1 cellular context compared by ENCODE assay signal in the genomic region with DNA sequence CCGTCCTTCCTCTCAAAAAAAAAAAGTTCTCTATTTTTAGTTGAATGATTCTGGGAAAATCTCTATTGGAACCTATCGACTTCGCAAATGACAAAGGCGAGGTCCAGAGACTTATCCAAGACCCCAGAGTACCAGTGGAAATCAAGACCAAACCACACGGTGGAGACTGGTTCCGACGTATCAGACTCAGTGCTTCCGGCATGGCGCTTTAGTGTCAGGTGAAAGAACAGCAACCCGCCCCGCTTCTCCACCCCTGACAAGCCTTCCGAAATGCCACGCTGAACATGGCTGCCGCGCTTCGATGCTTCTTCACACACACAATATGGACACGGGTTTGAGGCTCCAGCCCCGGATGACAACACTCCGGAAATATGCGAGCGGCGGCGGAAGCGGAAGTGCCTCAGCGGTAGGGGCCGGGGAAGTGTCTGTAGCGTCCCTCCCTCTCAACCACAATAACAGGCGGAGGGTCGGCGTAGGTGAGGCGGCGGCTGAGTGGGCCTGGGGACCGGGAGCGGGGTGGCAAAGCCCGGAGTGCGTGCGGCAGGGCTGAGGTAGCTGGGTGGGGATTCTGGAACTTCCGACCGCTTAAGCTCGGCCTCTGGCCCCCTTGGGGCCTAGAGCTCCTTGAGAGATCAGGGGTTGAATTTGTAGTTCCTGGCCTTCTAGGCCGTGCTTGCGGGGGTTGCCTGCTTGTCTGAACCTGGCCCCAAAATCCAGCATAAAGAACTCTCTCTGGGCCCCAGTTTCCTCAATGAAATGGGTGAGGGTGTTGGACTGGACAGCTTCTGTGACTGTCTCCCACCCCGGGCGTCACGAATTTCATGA.
TF ChIP-seq lines count a peak whose summit lies in the region.

A gene with protein sequence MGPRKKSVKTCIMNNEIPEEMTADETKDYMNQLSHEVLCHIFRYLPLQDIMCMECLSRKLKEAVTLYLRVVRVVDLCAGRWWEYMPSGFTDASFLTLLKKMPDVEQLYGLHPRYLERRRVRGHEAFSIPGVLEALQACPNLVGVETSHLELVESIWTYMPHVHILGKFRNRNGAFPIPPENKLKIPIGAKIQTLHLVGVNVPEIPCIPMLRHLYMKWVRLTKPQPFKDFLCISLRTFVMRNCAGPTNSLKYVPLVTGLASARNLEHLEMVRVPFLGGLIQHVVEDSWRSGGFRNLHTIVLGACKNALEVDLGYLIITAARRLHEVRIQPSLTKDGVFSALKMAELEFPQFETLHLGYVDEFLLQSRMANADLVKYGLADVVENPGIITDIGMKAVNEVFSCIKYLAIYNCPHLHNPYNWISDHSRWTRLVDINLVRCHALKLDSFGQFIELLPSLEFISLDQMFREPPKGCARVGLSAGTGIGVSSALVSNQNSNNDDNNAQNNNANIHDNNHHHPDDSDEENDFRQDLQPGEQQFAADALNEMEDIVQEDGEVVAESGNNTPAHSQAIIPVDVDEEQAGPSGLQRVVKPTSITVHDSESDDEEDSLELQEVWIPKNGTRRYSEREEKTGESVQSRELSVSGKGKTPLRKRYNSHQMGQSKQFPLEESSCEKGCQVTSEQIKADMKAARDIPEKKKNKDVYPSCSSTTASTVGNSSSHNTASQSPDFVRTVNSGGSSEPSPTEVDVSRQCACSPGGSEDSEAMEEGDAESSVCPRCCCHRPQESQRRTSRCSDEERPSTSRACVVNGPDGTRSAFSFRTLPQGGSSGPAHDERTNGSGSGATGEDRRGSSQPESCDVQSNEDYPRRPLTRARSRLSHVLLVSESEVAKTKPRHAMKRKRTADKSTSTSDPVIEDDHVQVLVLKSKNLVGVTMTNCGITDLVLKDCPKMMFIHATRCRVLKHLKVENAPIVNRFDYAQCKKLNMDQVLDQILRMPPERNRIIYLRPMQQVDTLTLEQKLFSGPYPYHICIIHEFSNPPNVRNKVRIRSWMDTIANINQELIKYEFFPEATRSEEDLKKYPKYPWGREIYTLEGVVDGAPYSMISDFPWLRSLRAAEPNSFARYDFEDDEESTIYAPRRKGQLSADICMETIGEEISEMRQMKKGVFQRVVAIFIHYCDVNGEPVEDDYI (plus strand): TSS at position 395 of the 825 bp plus-strand sequence. CDS start 10,819 bp downstream, outside the sequence.

TF ChIP-seq in K562, 482 proteins besides CTCF, POLR2A, EP300 and RAD21 (continued from another document and continues in another):
- TF ChIP-seq ZNF699 (CRISPR knock-in tag; IDR thresholded peaks at IDR 0.05; ENCODE audit: insufficient replicate concordance), result no peak
- TF ChIP-seq ZKSCAN3 (CRISPR knock-in tag; IDR thresholded peaks at IDR 0.05), result no peak
- TF ChIP-seq OTX1 (CRISPR knock-in tag; IDR thresholded peaks at IDR 0.05), result no peak
- peak; percentile 20; the same call in 1 of the 2 replicates for TF ChIP-seq EGR1 (conservative IDR thresholded peaks at IDR 0.05)
- TF ChIP-seq SMAD4 (CRISPR knock-in tag; conservative IDR thresholded peaks at IDR 0.05), result 0 out of 2 replicates have a peak, but pooled peaks have one; percentile 29
- peak; percentile 87 for TF ChIP-seq NR2C1 (IDR thresholded peaks at IDR 0.05)
- peak; percentile 90 for TF ChIP-seq NR2C1 (tag; IDR thresholded peaks at IDR 0.05)
- TF ChIP-seq FOXJ2 (tag; IDR thresholded peaks at IDR 0.05), result peak; percentile 77
- no peak for TF ChIP-seq XRCC4 (IDR thresholded peaks at IDR 0.05; ENCODE audit: extremely low read depth, insufficient read depth, insufficient read length)
- peak; percentile 97 for TF ChIP-seq ZBTB40 (IDR thresholded peaks at IDR 0.05)
- no peak for TF ChIP-seq ZBTB40 (CRISPR knock-in tag; IDR thresholded peaks at IDR 0.05)
- no peak for TF ChIP-seq RREB1 (CRISPR knock-in tag; IDR thresholded peaks at IDR 0.05)
- peak; percentile 39; the same call in 1 of the 2 replicates for TF ChIP-seq TOE1 (IDR thresholded peaks at IDR 0.05; ENCODE audit: borderline replicate concordance)
- no peak for TF ChIP-seq TOE1 (CRISPR knock-in tag; IDR thresholded peaks at IDR 0.05; ENCODE audit: borderline replicate concordance, low read depth)
- no peak for TF ChIP-seq ARID2 (IDR thresholded peaks at IDR 0.05)
- TF ChIP-seq ZNF124 (CRISPR knock-in tag; IDR thresholded peaks at IDR 0.05), result no peak
- no peak for TF ChIP-seq NCOA4 (IDR thresholded peaks at IDR 0.05; ENCODE audit: partially characterized antibody)
- TF ChIP-seq PCBP1 (IDR thresholded peaks at IDR 0.05; ENCODE audit: low read depth, low read length, poor library complexity, severe bottlenecking), result no peak
- TF ChIP-seq, protein P1, sequence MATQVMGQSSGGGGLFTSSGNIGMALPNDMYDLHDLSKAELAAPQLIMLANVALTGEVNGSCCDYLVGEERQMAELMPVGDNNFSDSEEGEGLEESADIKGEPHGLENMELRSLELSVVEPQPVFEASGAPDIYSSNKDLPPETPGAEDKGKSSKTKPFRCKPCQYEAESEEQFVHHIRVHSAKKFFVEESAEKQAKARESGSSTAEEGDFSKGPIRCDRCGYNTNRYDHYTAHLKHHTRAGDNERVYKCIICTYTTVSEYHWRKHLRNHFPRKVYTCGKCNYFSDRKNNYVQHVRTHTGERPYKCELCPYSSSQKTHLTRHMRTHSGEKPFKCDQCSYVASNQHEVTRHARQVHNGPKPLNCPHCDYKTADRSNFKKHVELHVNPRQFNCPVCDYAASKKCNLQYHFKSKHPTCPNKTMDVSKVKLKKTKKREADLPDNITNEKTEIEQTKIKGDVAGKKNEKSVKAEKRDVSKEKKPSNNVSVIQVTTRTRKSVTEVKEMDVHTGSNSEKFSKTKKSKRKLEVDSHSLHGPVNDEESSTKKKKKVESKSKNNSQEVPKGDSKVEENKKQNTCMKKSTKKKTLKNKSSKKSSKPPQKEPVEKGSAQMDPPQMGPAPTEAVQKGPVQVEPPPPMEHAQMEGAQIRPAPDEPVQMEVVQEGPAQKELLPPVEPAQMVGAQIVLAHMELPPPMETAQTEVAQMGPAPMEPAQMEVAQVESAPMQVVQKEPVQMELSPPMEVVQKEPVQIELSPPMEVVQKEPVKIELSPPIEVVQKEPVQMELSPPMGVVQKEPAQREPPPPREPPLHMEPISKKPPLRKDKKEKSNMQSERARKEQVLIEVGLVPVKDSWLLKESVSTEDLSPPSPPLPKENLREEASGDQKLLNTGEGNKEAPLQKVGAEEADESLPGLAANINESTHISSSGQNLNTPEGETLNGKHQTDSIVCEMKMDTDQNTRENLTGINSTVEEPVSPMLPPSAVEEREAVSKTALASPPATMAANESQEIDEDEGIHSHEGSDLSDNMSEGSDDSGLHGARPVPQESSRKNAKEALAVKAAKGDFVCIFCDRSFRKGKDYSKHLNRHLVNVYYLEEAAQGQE (CRISPR knock-in tag; IDR thresholded peaks at IDR 0.05; ENCODE audit: low read depth), result 0 out of 2 replicates have a peak, but pooled peaks have one; percentile 53
- TF ChIP-seq, protein P2, sequence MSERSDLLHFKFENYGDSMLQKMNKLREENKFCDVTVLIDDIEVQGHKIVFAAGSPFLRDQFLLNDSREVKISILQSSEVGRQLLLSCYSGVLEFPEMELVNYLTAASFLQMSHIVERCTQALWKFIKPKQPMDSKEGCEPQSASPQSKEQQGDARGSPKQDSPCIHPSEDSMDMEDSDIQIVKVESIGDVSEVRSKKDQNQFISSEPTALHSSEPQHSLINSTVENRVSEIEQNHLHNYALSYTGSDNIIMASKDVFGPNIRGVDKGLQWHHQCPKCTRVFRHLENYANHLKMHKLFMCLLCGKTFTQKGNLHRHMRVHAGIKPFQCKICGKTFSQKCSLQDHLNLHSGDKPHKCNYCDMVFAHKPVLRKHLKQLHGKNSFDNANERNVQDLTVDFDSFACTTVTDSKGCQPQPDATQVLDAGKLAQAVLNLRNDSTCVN (CRISPR knock-in tag; IDR thresholded peaks at IDR 0.05), result peak; percentile 3; the same call in 1 of the 2 replicates
- TF ChIP-seq ZNF717 (CRISPR knock-in tag; IDR thresholded peaks at IDR 0.05), result no peak
- peak; percentile 67 for TF ChIP-seq L3MBTL2 (IDR thresholded peaks at IDR 0.05)
- 0 out of 2 replicates have a peak, but pooled peaks have one; percentile 11 for TF ChIP-seq TCF7 (IDR thresholded peaks at IDR 0.05; ENCODE audit: borderline replicate concordance)
- 0 out of 2 replicates have a peak, but pooled peaks have one; percentile 57 for TF ChIP-seq KAT8 (IDR thresholded peaks at IDR 0.05; ENCODE audit: low read depth)
- TF ChIP-seq SOX6 (IDR thresholded peaks at IDR 0.05), result peak; percentile 56
- TF ChIP-seq NFXL1 (CRISPR knock-in tag; IDR thresholded peaks at IDR 0.05), result no peak
